In genomic region chr5:131628990-131629389, GRCh38 we compare ENCODE assay signal across 11 cellular contexts. TPM values are rescaled to one million over a fixed set of nuclear protein-coding genes. Genes with fewer than 3 reads are reported as not detected.
DNase-seq lines count a peak whose midpoint lies in the region; ATAC-seq and TF ChIP-seq lines count a peak whose summit lies in the region.
"Had no signal": no experiment of that assay in that cellular context is flagged by ENCODE, and none has a peak within 500 bp of the region (broad histone marks: within the 10 kb centered on the region; RNA-seq: fewer than 3 reads in every experiment).

No MANE protein-coding gene starts in this region.

- H3K36me3 ChIP-seq in DOHH2 (ENCODE audit: control insufficient read depth, low read length) (peaks cover 84% of the 10 kb centered on the region), ascending aorta (no peaks in the 10 kb centered on the region)
- H3K36me3 ChIP-seq: left lung had no signal

- H3K9me3 Mint-ChIP-seq in naive thymus-derived CD8-positive, alpha-beta T cell = no peaks in the 10 kb centered on the region

- peaks cover 10 to 29% (median 19%) of the 10 kb centered on the region in 4 donors for H3K4me1 Mint-ChIP-seq in naive thymus-derived CD8-positive, alpha-beta T cell

- TF ChIP-seq CTCF in DOHH2 (IDR thresholded peaks at IDR 0.05; ENCODE audit: low read depth, low read length, poor library complexity, severe bottlenecking) (no peak), ascending aorta (IDR thresholded peaks at IDR 0.05) (no peak)

- no peaks in the 10 kb centered on the region for H3K9me2 ChIP-seq in DOHH2 (replicated peaks; ENCODE audit: control insufficient read depth, low read length)

- DNase-seq in LHCN-M2 (ENCODE audit: low read depth) (peak; percentile 75), amniotic epithelial cell (ENCODE audit: low read depth) (peak; percentile 28), germinal center (ENCODE audit: low spot score) (no peak), ascending aorta (ENCODE audit: low spot score in 2 of 2) (no peak), GM03348 (ENCODE audit: low spot score) (no peak)
- no peak for DNase-seq in naive thymus-derived CD8-positive, alpha-beta T cell
- DNase-seq: amygdala, left lung, NCI-H146 had no signal

- no peak overlapping the region for H3K4me3 ChIP-seq in DOHH2 (ENCODE audit: low read length)
- no peak overlapping the region for H3K4me3 ChIP-seq in ascending aorta
- H3K4me3 ChIP-seq: left lung had no signal

- peaks cover 6% of the 10 kb centered on the region; the same call in 1 of the 2 replicates for H3F3A ChIP-seq in DOHH2 (ENCODE audit: control insufficient read depth, insufficient read depth)

- no peaks in the 10 kb centered on the region for H3K9me3 ChIP-seq in DOHH2 (ENCODE audit: control insufficient read depth, insufficient read depth, low read length)
- no peaks in the 10 kb centered on the region for H3K9me3 ChIP-seq in ascending aorta
- H3K9me3 ChIP-seq: left lung had no signal

- ATAC-seq in naive thymus-derived CD8-positive, alpha-beta T cell = no peak
- no peak for ATAC-seq in GM18511 (IDR thresholded peaks at IDR 0.05; ENCODE audit: unreplicated experiment)
- ATAC-seq: left lung had no signal

- no peaks in the 10 kb centered on the region for H3K27me3 ChIP-seq in DOHH2 (ENCODE audit: control insufficient read depth, low read length)
- H3K27me3 ChIP-seq in ascending aorta = no peaks in the 10 kb centered on the region
- H3K27me3 ChIP-seq: left lung had no signal

- intact Hi-C loops in ascending aorta (cut with DNase I) = no loop called here

- H3K79me2 ChIP-seq in DOHH2 (ENCODE audit: control insufficient read depth, low read length) = peaks cover 100% of the 10 kb centered on the region

- no peaks in the 10 kb centered on the region for H3K27me3 Mint-ChIP-seq in naive thymus-derived CD8-positive, alpha-beta T cell

- peaks cover 3 to 20% (median 15%) of the 10 kb centered on the region in 3 donors for H3K36me3 Mint-ChIP-seq in naive thymus-derived CD8-positive, alpha-beta T cell

- H3K27ac Mint-ChIP-seq in naive thymus-derived CD8-positive, alpha-beta T cell = peak overlapping the region in 8 of 10 donors; percentile 1 to 84 (median 44)

- peak overlapping the region in 7 of 10 donors; percentile 19 to 76 (median 40) for H3K4me3 Mint-ChIP-seq in naive thymus-derived CD8-positive, alpha-beta T cell

- H4K20me1 ChIP-seq in DOHH2 (ENCODE audit: control insufficient read depth, insufficient read depth, low read depth, low read length) = peaks cover 59% of the 10 kb centered on the region

- H3K4me2 ChIP-seq in DOHH2 (ENCODE audit: low read length) = 0 out of 2 replicates have a peak overlapping the region, but pooled peaks have one; percentile 0

- H3K27ac ChIP-seq in DOHH2 (ENCODE audit: low read depth, low read length) (no peak overlapping the region), ascending aorta (no peak overlapping the region)
- H3K27ac ChIP-seq: left lung had no signal

- H3K4me1 ChIP-seq in DOHH2 (ENCODE audit: control insufficient read depth, low read length) (peaks cover 52% of the 10 kb centered on the region), ascending aorta (peaks cover 12 to 19% of the 10 kb centered on the region in 2 donors)

- POLR2A ChIA-PET in naive thymus-derived CD8-positive, alpha-beta T cell (lab: Charles Lee) = interaction anchor here (0.9 kb wide), 1 partner anchor 379 kb away, joined by 7 read pairs; no protein-coding TSS in a partner anchor

RNA-seq across cellular contexts. Expression of gene RAPGEF6, which starts 6.0 kb away (rescaled TPM):
- total RNA-seq in LHCN-M2 (2014; rRNA removed) (10.6 and 12.4 TPM in 2 replicates), ascending aorta (22.9 TPM)
- polyA plus RNA-seq in LHCN-M2 (2012) = 1.8 TPM
- total RNA-seq in naive thymus-derived CD8-positive, alpha-beta T cell = 100 to 1,000 TPM; 121 to 131 TPM
- 10 to 100 TPM; 30.7 to 39.9 (median 34.8) TPM for polyA plus RNA-seq in naive thymus-derived CD8-positive, alpha-beta T cell

Comparison
In these comparisons a context has a peak if more than half of its experiments do, and no peak if none do; other contexts are left out.
1. DNase-seq: peak in LHCN-M2 (single experiment) and amniotic epithelial cell (single experiment); none in naive thymus-derived CD8-positive, alpha-beta T cell (0 of 10), germinal center (single experiment), ascending aorta (0 of 2) and GM03348 (single experiment).